14 cellular contexts compared by ENCODE assay signal in the genomic region with DNA sequence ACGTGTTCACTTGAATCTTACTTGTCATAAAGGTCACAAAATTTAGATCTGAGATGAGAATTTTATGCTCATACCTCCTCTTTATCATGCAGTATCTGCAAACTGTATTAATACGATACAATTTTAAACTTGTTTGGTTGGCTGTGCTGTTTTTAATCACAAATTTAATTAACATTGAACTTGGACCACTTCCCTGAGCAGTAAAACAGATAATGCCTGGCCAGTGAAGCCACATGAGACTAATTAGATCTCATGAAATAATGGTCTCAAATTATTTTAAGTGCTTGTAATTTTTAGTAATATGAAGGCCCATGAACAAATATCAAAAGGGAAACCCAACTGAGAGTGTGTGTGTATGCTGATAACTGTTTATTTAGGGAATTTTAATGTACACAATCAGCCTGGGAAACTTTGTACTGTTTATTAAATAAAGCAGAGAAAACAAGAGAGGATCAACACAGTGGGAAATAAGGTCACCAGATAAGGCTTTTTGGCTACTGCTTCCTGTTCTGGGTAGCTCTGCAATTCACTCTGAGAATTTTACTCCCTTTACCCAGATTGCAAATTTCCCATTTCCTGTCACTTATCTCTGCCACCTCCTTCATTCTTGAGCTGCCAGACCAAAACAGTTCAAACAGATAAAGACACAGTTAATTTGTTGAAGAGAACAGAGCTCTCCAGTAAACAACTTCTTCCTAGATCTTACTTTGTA.
DNase-seq lines count a peak whose midpoint lies in the region; ATAC-seq, FAIRE-seq and TF ChIP-seq lines count a peak whose summit lies in the region.
"Had no signal": no experiment of that assay in that cellular context is flagged by ENCODE, and none has a peak within 500 bp of the region (broad histone marks: within the 10 kb centered on the region; RNA-seq: fewer than 3 reads in every experiment).

No MANE protein-coding gene starts in this region.

- H3K4me3 ChIP-seq in BE2C (ENCODE audit: low read depth, low read length) (peak overlapping the region; percentile 12), right lobe of liver (peak overlapping the region in 1 of 3 donors; percentile 3), WERI-Rb-1 (ENCODE audit: low read depth, low read length) (no peak overlapping the region), brain microvascular endothelial cell (ENCODE audit: low read depth, low read length) (no peak overlapping the region)
- H3K4me3 ChIP-seq: coronary artery had no signal

- peak; percentile 51 for DNase-seq in BE2C
- DNase-seq in NCI-H146 (lab: John Stamatoyannopoulos, UW): peak; percentile 68
- peak; percentile 72 for DNase-seq in amniotic epithelial cell (ENCODE audit: low read depth)
- no peak for DNase-seq in right lobe of liver
- no peak for DNase-seq in D721Med (ENCODE audit: insufficient read length, low spot score)
- DNase-seq in WERI-Rb-1: no peak
- no peak for DNase-seq in brain microvascular endothelial cell
- DNase-seq: activated CD4-positive, alpha-beta T cell treated with anti-CD3 and anti-CD28 coated beads, Interleukin-2, amount 50 U/mL, for 4 hours; amygdala; DMS 273 treated with DMSO at 0.1 percent for 48 hours; mammary epithelial cell; NCI-H446 had no signal

- TF ChIP-seq CTCF in BE2C (IDR thresholded peaks at IDR 0.05; ENCODE audit: low read depth, low read length): no peak
- TF ChIP-seq CTCF in right lobe of liver (IDR thresholded peaks at IDR 0.05): no peak
- no peak for TF ChIP-seq CTCF in D721Med (IDR thresholded peaks at IDR 0.05; ENCODE audit: insufficient read depth, missing control alignments)
- TF ChIP-seq CTCF in WERI-Rb-1 (IDR thresholded peaks at IDR 0.05; ENCODE audit: low read depth, low read length): no peak
- no peak for TF ChIP-seq CTCF in brain microvascular endothelial cell (IDR thresholded peaks at IDR 0.05; ENCODE audit: low read depth, low read length, missing control alignments)

- in situ Hi-C loops in brain microvascular endothelial cell (cut with HindIII; ENCODE audit: low pct_ligation_motif_present, low sequenced_read_pairs): no loop called here

- intact Hi-C loops in right lobe of liver (cut with DNase I): no loop called here

- no peak for FAIRE-seq in D721Med (lab: Jason Lieb, UNC)

- H3K36me3 ChIP-seq in BE2C: peaks cover 14% of the 10 kb centered on the region
- H3K36me3 ChIP-seq in right lobe of liver: peaks cover 0 to 8% (median 3%) of the 10 kb centered on the region in 4 donors
- H3K36me3 ChIP-seq in WERI-Rb-1: peaks cover 3% of the 10 kb centered on the region; the same call in 1 of the 2 replicates
- peaks cover 15% of the 10 kb centered on the region for H3K36me3 ChIP-seq in brain microvascular endothelial cell (replicated peaks)

- peak overlapping the region; percentile 41 to 93 (median 65) for H3K27ac ChIP-seq in right lobe of liver
- H3K27ac ChIP-seq in WERI-Rb-1: no peak overlapping the region
- no peak overlapping the region for H3K27ac ChIP-seq in brain microvascular endothelial cell
- H3K27ac ChIP-seq: coronary artery had no signal

- no peaks in the 10 kb centered on the region for H3K9me3 ChIP-seq in BE2C
- H3K9me3 ChIP-seq in right lobe of liver: no peaks in the 10 kb centered on the region
- no peaks in the 10 kb centered on the region for H3K9me3 ChIP-seq in WERI-Rb-1 (ENCODE audit: severe bottlenecking)

- no peak for TF ChIP-seq POLR2A in right lobe of liver (IDR thresholded peaks at IDR 0.05)

- H3K4me1 ChIP-seq in BE2C: peaks cover 14% of the 10 kb centered on the region
- H3K4me1 ChIP-seq in right lobe of liver: peaks cover 0 to 23% (median 11%) of the 10 kb centered on the region in 4 donors

- 19% methylated on average over 2 of the region's 2 CpGs for WGBS in right lobe of liver (ENCODE audit: insufficient coverage, low coverage, low lambda C conversion rate, missing lambda C conversion rate)

- H3K27me3 ChIP-seq in BE2C: no peaks in the 10 kb centered on the region
- no peaks in the 10 kb centered on the region for H3K27me3 ChIP-seq in right lobe of liver
- no peaks in the 10 kb centered on the region for H3K27me3 ChIP-seq in WERI-Rb-1 (ENCODE audit: insufficient read depth, low read depth, severe bottlenecking)
- no peaks in the 10 kb centered on the region for H3K27me3 ChIP-seq in brain microvascular endothelial cell (replicated peaks)

- ATAC-seq in right lobe of liver (peak; percentile 91 to 96 (median 92)), GM21381 (IDR thresholded peaks at IDR 0.05; ENCODE audit: unreplicated experiment) (no peak)

Comparison
In these comparisons a context has a peak if more than half of its experiments do, and no peak if none do; other contexts are left out.
1. DNase-seq: peak in BE2C (single experiment), NCI-H146 (single experiment) and amniotic epithelial cell (single experiment); none in right lobe of liver (0 of 3), D721Med (single experiment), WERI-Rb-1 (single experiment) and brain microvascular endothelial cell (single experiment).
2. H3K27ac ChIP-seq: peak in right lobe of liver (3 of 3); none in WERI-Rb-1 (single experiment) and brain microvascular endothelial cell (single experiment).